1 cellular context compared by ENCODE assay signal in the genomic region with DNA sequence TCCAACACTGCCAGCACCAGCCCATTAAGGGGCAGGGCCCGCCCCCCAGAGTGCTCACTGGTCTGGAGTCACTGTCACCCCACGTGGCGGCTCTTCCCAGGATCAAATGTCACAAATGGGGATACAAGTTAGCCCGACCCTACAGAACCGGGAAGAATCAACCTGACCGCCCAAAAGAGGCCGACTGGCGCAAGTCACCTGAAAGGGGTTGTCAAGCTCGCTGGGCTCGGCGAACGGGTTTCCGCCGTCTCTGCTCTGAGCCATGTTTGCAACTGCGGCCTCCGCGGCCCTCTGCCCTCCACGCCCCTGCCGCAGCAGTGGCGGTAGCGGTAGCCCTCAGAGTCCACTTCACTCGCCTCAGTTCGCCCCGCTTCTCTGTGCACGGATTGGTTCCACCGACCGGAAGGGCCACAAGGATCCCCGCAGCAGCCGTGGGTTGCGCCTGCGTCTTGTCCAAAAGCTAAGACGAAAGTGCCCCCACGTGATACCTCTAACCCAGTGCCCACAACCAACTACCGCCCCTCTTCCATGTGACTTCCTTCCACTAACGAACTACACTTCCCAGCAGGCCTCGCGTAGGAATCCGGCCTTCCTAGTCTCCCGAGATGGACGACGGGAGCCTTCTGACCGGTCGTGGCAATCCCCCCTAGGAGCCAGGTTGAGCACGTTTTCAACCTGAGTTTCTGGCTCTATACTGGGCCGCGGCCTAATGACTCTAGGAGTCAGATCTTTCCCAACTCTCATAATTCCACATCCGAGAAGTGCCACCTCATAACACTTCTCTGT.
TF ChIP-seq lines count a peak whose summit lies in the region.

Gene SCAMP3, minus strand, starts transcription at position 473 of the 786 bp plus-strand sequence. Its CDS starts 209 bp downstream, at position 264.

TF ChIP-seq in HepG2, 621 proteins besides CTCF, POLR2A, EP300 and RAD21 (continued from another document and continues in another):
- TF ChIP-seq SP1 (IDR thresholded peaks at IDR 0.05) = no peak
- 0 out of 2 replicates have a peak, but pooled peaks have one; percentile 8 for TF ChIP-seq SP1 (CRISPR knock-in tag; IDR thresholded peaks at IDR 0.05)
- TF ChIP-seq RFX1 (IDR thresholded peaks at IDR 0.05) = no peak
- peak; percentile 81 for TF ChIP-seq NR2C2 (CRISPR knock-in tag; IDR thresholded peaks at IDR 0.05; ENCODE audit: borderline replicate concordance)
- 0 out of 2 replicates have a peak, but pooled peaks have one; percentile 13 for TF ChIP-seq KDM3A (CRISPR knock-in tag; IDR thresholded peaks at IDR 0.05; ENCODE audit: low read depth)
- TF ChIP-seq RAD51 (IDR thresholded peaks at IDR 0.05; ENCODE audit: borderline replicate concordance) = peak; percentile 95
- no peak for TF ChIP-seq MATR3 (CRISPR knock-in tag; IDR thresholded peaks at IDR 0.05)
- no peak for TF ChIP-seq SRSF9 (IDR thresholded peaks at IDR 0.05; ENCODE audit: borderline replicate concordance, insufficient read depth, low read depth, low read length, poor library complexity, severe bottlenecking)
- no peak; the same call in 1 of the 2 replicates for TF ChIP-seq CEBPG (CRISPR knock-in tag; IDR thresholded peaks at IDR 0.05)
- peak; percentile 85 for TF ChIP-seq ZGPAT (CRISPR knock-in tag; IDR thresholded peaks at IDR 0.05)
- TF ChIP-seq KLF16 (CRISPR knock-in tag; IDR thresholded peaks at IDR 0.05) = peak in 1 of 2 experiments; percentile 34; a peak in 1 of 4 replicates
- peak in 1 of 2 experiments; percentile 68; a peak in 2 of 4 replicates for TF ChIP-seq ATF4 (CRISPR knock-in tag; IDR thresholded peaks at IDR 0.05)
- TF ChIP-seq MXI1 (IDR thresholded peaks at IDR 0.05; ENCODE audit: borderline replicate concordance, low read depth, low read length) = peak; percentile 92; the same call in 2 of the 3 replicates
- peak; percentile 32; the same call in 1 of the 2 replicates for TF ChIP-seq FOXA3 (CRISPR knock-in tag; IDR thresholded peaks at IDR 0.05)
- peak; percentile 46; the same call in 1 of the 2 replicates for TF ChIP-seq ZNF878 (CRISPR knock-in tag; IDR thresholded peaks at IDR 0.05)
- TF ChIP-seq POGK (CRISPR knock-in tag; conservative IDR thresholded peaks at IDR 0.05) = peak; percentile 84; the same call in 1 of the 2 replicates
- TF ChIP-seq CBX5 (CRISPR knock-in tag; IDR thresholded peaks at IDR 0.05; ENCODE audit: borderline replicate concordance) = peak; percentile 46; the same call in 1 of the 2 replicates
- TF ChIP-seq ZNF644 (CRISPR knock-in tag; IDR thresholded peaks at IDR 0.05; ENCODE audit: low read depth) = no peak
- TF ChIP-seq ZFP36L2 (CRISPR knock-in tag; IDR thresholded peaks at IDR 0.05) = 0 out of 2 replicates have a peak, but pooled peaks have one; percentile 79
- TF ChIP-seq RELA (CRISPR knock-in tag; IDR thresholded peaks at IDR 0.05) = no peak
- peak; percentile 95 for TF ChIP-seq SAP130 (CRISPR knock-in tag; IDR thresholded peaks at IDR 0.05; ENCODE audit: low read depth)
- TF ChIP-seq SMARCE1 (IDR thresholded peaks at IDR 0.05; ENCODE audit: borderline replicate concordance) = no peak
- TF ChIP-seq ZNF17 (CRISPR knock-in tag; IDR thresholded peaks at IDR 0.05) = no peak
- peak; percentile 65 for TF ChIP-seq ZBTB2 (CRISPR knock-in tag; IDR thresholded peaks at IDR 0.05; ENCODE audit: low read depth)
- no peak for TF ChIP-seq SOX6 (IDR thresholded peaks at IDR 0.05)
- peak; percentile 63 for TF ChIP-seq SOX6 (CRISPR knock-in tag; IDR thresholded peaks at IDR 0.05)
- peak; percentile 77; the same call in 1 of the 2 replicates for TF ChIP-seq ZNF543 (CRISPR knock-in tag; IDR thresholded peaks at IDR 0.05)
- no peak for TF ChIP-seq TEF (CRISPR knock-in tag; IDR thresholded peaks at IDR 0.05)
- peak; percentile 79 for TF ChIP-seq SUZ12 (IDR thresholded peaks at IDR 0.05; ENCODE audit: low read depth, low read length)
- no peak for TF ChIP-seq ZNF33B (CRISPR knock-in tag; IDR thresholded peaks at IDR 0.05)
- TF ChIP-seq ZNF446 (CRISPR knock-in tag; IDR thresholded peaks at IDR 0.05) = 0 out of 2 replicates have a peak, but pooled peaks have one; percentile 49
- TF ChIP-seq ZBTB39 (CRISPR knock-in tag; IDR thresholded peaks at IDR 0.05) = no peak
- TF ChIP-seq GABPA (IDR thresholded peaks at IDR 0.05; ENCODE audit: low read depth, low read length) = peak; percentile 69
- peak; percentile 94 for TF ChIP-seq GABPA (CRISPR knock-in tag; IDR thresholded peaks at IDR 0.05; ENCODE audit: low read depth)
- TF ChIP-seq ZNF615 (CRISPR knock-in tag; IDR thresholded peaks at IDR 0.05; ENCODE audit: borderline replicate concordance) = no peak
- TF ChIP-seq TOE1 (CRISPR knock-in tag; IDR thresholded peaks at IDR 0.05) = 0 out of 2 replicates have a peak, but pooled peaks have one; percentile 23
- TF ChIP-seq ZNF331 (CRISPR knock-in tag; IDR thresholded peaks at IDR 0.05) = no peak; the same call in 1 of the 2 replicates
- no peak for TF ChIP-seq ZNF20 (CRISPR knock-in tag; IDR thresholded peaks at IDR 0.05)
- TF ChIP-seq, protein P1, sequence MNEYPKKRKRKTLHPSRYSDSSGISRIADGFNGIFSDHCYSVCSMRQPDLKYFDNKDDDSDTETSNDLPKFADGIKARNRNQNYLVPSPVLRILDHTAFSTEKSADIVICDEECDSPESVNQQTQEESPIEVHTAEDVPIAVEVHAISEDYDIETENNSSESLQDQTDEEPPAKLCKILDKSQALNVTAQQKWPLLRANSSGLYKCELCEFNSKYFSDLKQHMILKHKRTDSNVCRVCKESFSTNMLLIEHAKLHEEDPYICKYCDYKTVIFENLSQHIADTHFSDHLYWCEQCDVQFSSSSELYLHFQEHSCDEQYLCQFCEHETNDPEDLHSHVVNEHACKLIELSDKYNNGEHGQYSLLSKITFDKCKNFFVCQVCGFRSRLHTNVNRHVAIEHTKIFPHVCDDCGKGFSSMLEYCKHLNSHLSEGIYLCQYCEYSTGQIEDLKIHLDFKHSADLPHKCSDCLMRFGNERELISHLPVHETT (CRISPR knock-in tag; conservative IDR thresholded peaks at IDR 0.05) = peak; percentile 75; the same call in 1 of the 2 replicates
- no peak; the same call in 1 of the 2 replicates for TF ChIP-seq NCOR1 (IDR thresholded peaks at IDR 0.05; ENCODE audit: borderline replicate concordance, low read length)
- no peak for TF ChIP-seq ZMAT3 (CRISPR knock-in tag; conservative IDR thresholded peaks at IDR 0.05)
- peak; percentile 87 for TF ChIP-seq ELF3 (CRISPR knock-in tag; IDR thresholded peaks at IDR 0.05)
- 0 out of 2 replicates have a peak, but pooled peaks have one; percentile 46 for TF ChIP-seq ZNF780A (CRISPR knock-in tag; IDR thresholded peaks at IDR 0.05)
- no peak for TF ChIP-seq ATM (IDR thresholded peaks at IDR 0.05; ENCODE audit: borderline replicate concordance)
- no peak for TF ChIP-seq JUND (CRISPR knock-in tag; IDR thresholded peaks at IDR 0.05)
- TF ChIP-seq MLX (CRISPR knock-in tag; IDR thresholded peaks at IDR 0.05) = peak; percentile 70; the same call in 1 of the 2 replicates
- peak; percentile 87; the same call in 1 of the 2 replicates for TF ChIP-seq ZNF761 (CRISPR knock-in tag; conservative IDR thresholded peaks at IDR 0.05)
- no peak for TF ChIP-seq ZNF382 (CRISPR knock-in tag; IDR thresholded peaks at IDR 0.05; ENCODE audit: borderline replicate concordance)
- TF ChIP-seq MAX (IDR thresholded peaks at IDR 0.05) = peak; percentile 82
- 0 out of 2 replicates have a peak, but pooled peaks have one; percentile 52 for TF ChIP-seq SMYD3 (CRISPR knock-in tag; IDR thresholded peaks at IDR 0.05)
